ENCODE assay signal across 26 cellular contexts in genomic region chr2:200362202-200362917, GRCh38.
"Had no signal": no experiment of that assay in that cellular context is flagged by ENCODE, and none has a peak within 500 bp of the region (broad histone marks: within the 10 kb centered on the region; RNA-seq: fewer than 3 reads in every experiment).

No MANE protein-coding gene starts in this region.

- H2AFZ ChIP-seq: hepatocyte had no signal

- H3K4me3 ChIP-seq: coronary artery, esophagus muscularis mucosa, gastroesophageal sphincter, heart left ventricle, hepatocyte, lung, psoas muscle, thoracic aorta, tibial nerve, upper lobe of right lung, uterus had no signal

- H3K4me1 Mint-ChIP-seq: naive thymus-derived CD8-positive, alpha-beta T cell; stimulated activated naive B cell treated with anti-CD40 and anti-IgM and Interleukin-4, amounts not matched to agents 10 μg/mL and 1 μg/mL and 100 μg/mL, for 72 hours had no signal

- H3K9me3 ChIP-seq: esophagus muscularis mucosa, gastroesophageal sphincter, heart left ventricle, psoas muscle, thoracic aorta, tibial nerve, upper lobe of right lung, uterus had no signal

- H3K27me3 Mint-ChIP-seq: stimulated activated naive CD8-positive, alpha-beta T cell treated with anti-CD3 and anti-CD28 coated beads, Interleukin-15, Interleukin-2, amounts not matched to agents 100 ng/mL and 50 ng/mL, for 24 hours had no signal

- H3K27me3 ChIP-seq: esophagus muscularis mucosa, foreskin keratinocyte, gastroesophageal sphincter, heart left ventricle, hepatocyte, tibial nerve, upper lobe of right lung, uterus had no signal

- H3K4me1 ChIP-seq: foreskin keratinocyte, uterus had no signal

- DNase-seq: dermis blood vessel endothelial cell; effector memory CD4-positive, alpha-beta T cell; foreskin keratinocyte; heart left ventricle; kidney; mesenchymal stem cell; midbrain; naive thymus-derived CD8-positive, alpha-beta T cell; nephron progenitor cell; nucleus accumbens; psoas muscle; right cardiac atrium; small intestine; stimulated activated CD4-positive, alpha-beta T cell treated with anti-CD3 and anti-CD28 coated beads, Interleukin-15, amount 100 ng/mL, for 24 hours; stimulated activated CD4-positive, alpha-beta T cell treated with anti-CD3 and anti-CD28 coated beads, Interleukin-2, amount 100 ng/mL, for 48 hours; stimulated activated naive B cell treated with anti-CD40 and anti-IgM and Interleukin-4, amounts not matched to agents 10 μg/mL and 1 μg/mL and 100 μg/mL, for 72 hours; upper lobe of right lung; uterus had no signal

- H3K27ac Mint-ChIP-seq: naive thymus-derived CD8-positive, alpha-beta T cell; nephron progenitor cell; stimulated activated naive B cell treated with anti-CD40 and anti-IgM and Interleukin-4, amounts not matched to agents 10 μg/mL and 1 μg/mL and 100 μg/mL, for 72 hours; stimulated activated naive CD8-positive, alpha-beta T cell treated with anti-CD3 and anti-CD28 coated beads, Interleukin-15, Interleukin-2, amounts not matched to agents 100 ng/mL and 50 ng/mL, for 24 hours had no signal

- H3K27ac ChIP-seq: coronary artery, esophagus muscularis mucosa, foreskin keratinocyte, gastroesophageal sphincter, heart left ventricle, hepatocyte, psoas muscle, thoracic aorta, tibial nerve, upper lobe of right lung, uterus had no signal

- H3K9me3 Mint-ChIP-seq: nephron progenitor cell; stimulated activated naive B cell treated with anti-CD40 and anti-IgM and Interleukin-4, amounts not matched to agents 10 μg/mL and 1 μg/mL and 100 μg/mL, for 72 hours; stimulated activated naive CD8-positive, alpha-beta T cell treated with anti-CD3 and anti-CD28 coated beads, Interleukin-15, Interleukin-2, amounts not matched to agents 100 ng/mL and 50 ng/mL, for 24 hours had no signal

- H3K4me2 ChIP-seq: hepatocyte had no signal

- H3K36me3 Mint-ChIP-seq: naive thymus-derived CD8-positive, alpha-beta T cell; stimulated activated naive B cell treated with anti-CD40 and anti-IgM and Interleukin-4, amounts not matched to agents 10 μg/mL and 1 μg/mL and 100 μg/mL, for 72 hours had no signal

- H3K4me3 Mint-ChIP-seq: naive thymus-derived CD8-positive, alpha-beta T cell; nephron progenitor cell; stimulated activated naive B cell treated with anti-CD40 and anti-IgM and Interleukin-4, amounts not matched to agents 10 μg/mL and 1 μg/mL and 100 μg/mL, for 72 hours; stimulated activated naive CD8-positive, alpha-beta T cell treated with anti-CD3 and anti-CD28 coated beads, Interleukin-15, Interleukin-2, amounts not matched to agents 100 ng/mL and 50 ng/mL, for 24 hours had no signal

- H3K36me3 ChIP-seq: esophagus muscularis mucosa, gastroesophageal sphincter, heart left ventricle, thoracic aorta, tibial nerve, upper lobe of right lung, uterus had no signal
